In genomic region chr4:91064157-91064853, GRCh38 we compare ENCODE assay signal across 10 cellular contexts.
DNase-seq lines count a peak whose midpoint lies in the region; ATAC-seq and TF ChIP-seq lines count a peak whose summit lies in the region.
"Had no signal": no experiment of that assay in that cellular context is flagged by ENCODE, and none has a peak within 500 bp of the region (broad histone marks: within the 10 kb centered on the region; RNA-seq: fewer than 3 reads in every experiment).

No MANE protein-coding gene starts in this region.

- CTCF ChIA-PET in mammary epithelial cell (lab: Charles Lee; ENCODE audit: low non-redundant PET) = no interaction called here

- H3K14ac ChIP-seq in H9 (ENCODE audit: insufficient read depth, low read length) = no peak overlapping the region

- TF ChIP-seq CTCF in H9 (conservative IDR thresholded peaks at IDR 0.05) = no peak
- no peak for TF ChIP-seq CTCF in mammary epithelial cell (conservative IDR thresholded peaks at IDR 0.05 in 1 of 2, IDR thresholded peaks at IDR 0.05 in 1 of 2; ENCODE audit: extremely low read depth in 1 of 2, insufficient read depth in 1 of 2, low read depth in 1 of 2, low read length in 2 of 2)
- no peak for TF ChIP-seq CTCF in neural progenitor cell (IDR thresholded peaks at IDR 0.05)

- no peaks in the 10 kb centered on the region for H3K79me1 ChIP-seq in H9 (ENCODE audit: insufficient read depth, low read depth, low read length, poor library complexity, severe bottlenecking)

- H2BK15ac ChIP-seq in H9 (ENCODE audit: low read depth, low read length) = no peak overlapping the region

- H3K79me2 ChIP-seq in H9 (ENCODE audit: insufficient read depth, low read length) = no peaks in the 10 kb centered on the region
- no peaks in the 10 kb centered on the region for H3K79me2 ChIP-seq in mammary epithelial cell (ENCODE audit: insufficient read depth, low read length)
- no peaks in the 10 kb centered on the region for H3K79me2 ChIP-seq in neural progenitor cell (ENCODE audit: low read depth)

- WGBS in H9 (ENCODE audit: extremely low coverage, insufficient read length, low lambda C conversion rate) = no CpG with 5 or more reads among the region's 2 CpGs
- WGBS in mammary epithelial cell (ENCODE audit: low coverage, missing lambda C conversion rate) = 97% methylated on average over 2 of the region's 2 CpGs

- H4K5ac ChIP-seq in H9 (ENCODE audit: insufficient read length, low read depth, low read length) = no peak overlapping the region

- no peak overlapping the region for H3T11ph ChIP-seq in H9 (ENCODE audit: low read length)

- H3K27me3 Mint-ChIP-seq in H9 (ENCODE audit: low read depth) (no peaks in the 10 kb centered on the region), neural progenitor cell (ENCODE audit: insufficient read depth, low read depth) (no peaks in the 10 kb centered on the region)

- H4K8ac ChIP-seq in H9 (replicated peaks; ENCODE audit: insufficient read length, low read depth, low read length) = no peak overlapping the region

- no peak overlapping the region for H3K4ac ChIP-seq in H9 (ENCODE audit: low read depth, low read length)

- H2BK120ac ChIP-seq in H9 (ENCODE audit: low read depth, low read length, poor library complexity, severe bottlenecking) = no peak overlapping the region

- H3K56ac ChIP-seq in H9 (ENCODE audit: insufficient read length, low read depth, low read length) = no peak overlapping the region

- H3K9me3 ChIP-seq in H9 (ENCODE audit: control insufficient read depth, low read depth, low read length) = no peaks in the 10 kb centered on the region
- H3K9me3 ChIP-seq in mammary epithelial cell (replicated peaks; ENCODE audit: insufficient read depth, low read length) = no peaks in the 10 kb centered on the region
- no peaks in the 10 kb centered on the region for H3K9me3 ChIP-seq in neural progenitor cell (ENCODE audit: low read depth)

- no peak overlapping the region for H4K91ac ChIP-seq in H9 (ENCODE audit: insufficient read length, low read depth, low read length)

- H3K4me3 ChIP-seq in mammary epithelial cell (replicated peaks in 1 of 3; ENCODE audit: insufficient read depth in 1 of 3, low read depth in 2 of 3, low read length in 3 of 3) (no peak overlapping the region), neural progenitor cell (peak overlapping the region; percentile 19)

- DNase-seq in H9 (no peak), NCI-H2171 (lab: John Stamatoyannopoulos, UW) (peak; percentile 84), mammary epithelial cell (peak; percentile 16), neural progenitor cell (ENCODE audit: low spot score) (peak; percentile 80)
- DNase-seq in activated CD4-positive, CD25-positive, alpha-beta regulatory T cell (lab: John Stamatoyannopoulos, UW) = no peak
- no peak for DNase-seq in stimulated activated CD4-positive, alpha-beta T cell treated with anti-CD3 and anti-CD28 coated beads, Interleukin-4, amount 100 ng/mL, for 4 hours
- DNase-seq: activated CD8-positive, alpha-beta memory T cell treated with anti-CD3 and anti-CD28 coated beads, Interleukin-2, amount 50 U/mL, for 48 hours; IMR-90 had no signal

- H3K36me3 ChIP-seq in mammary epithelial cell (ENCODE audit: insufficient read depth, low read length) (no peaks in the 10 kb centered on the region), neural progenitor cell (no peaks in the 10 kb centered on the region)

- dilution Hi-C loops in mammary epithelial cell (cut with HindIII; ENCODE audit: low sequenced_read_pairs) = no loop called here

- no TSS peak for BruUV-seq in mammary epithelial cell (replicated peaks; lab: Mats Ljungman, UMichigan)

- H3K9ac ChIP-seq in H9 (ENCODE audit: extremely low read depth, insufficient read length, low read length) = no peak overlapping the region
- H3K9ac ChIP-seq in mammary epithelial cell (ENCODE audit: insufficient read depth, low read length) = no peak overlapping the region
- H3K9ac ChIP-seq in neural progenitor cell = no peak overlapping the region

- no peak overlapping the region for H3K23ac ChIP-seq in H9 (ENCODE audit: insufficient read length, low read depth, low read length)

- H3K4me1 Mint-ChIP-seq in H9 = peaks cover 12 to 13% of the 10 kb centered on the region in 2 experiments
- peaks cover 18% of the 10 kb centered on the region for H3K4me1 Mint-ChIP-seq in neural progenitor cell

- H3K27me3 ChIP-seq in H9 (ENCODE audit: insufficient read depth, low read length) (no peaks in the 10 kb centered on the region), mammary epithelial cell (ENCODE audit: insufficient read depth, low read length) (no peaks in the 10 kb centered on the region), neural progenitor cell (no peaks in the 10 kb centered on the region)

- intact Hi-C loops in mammary epithelial cell (cut with micrococcal nuclease) = no loop called here

- peaks cover 22% of the 10 kb centered on the region for H3F3A ChIP-seq in neural progenitor cell (ENCODE audit: low read depth)

- no peak overlapping the region for H2BK5ac ChIP-seq in H9 (ENCODE audit: insufficient read length, low read length)

- H2AFZ ChIP-seq in H9 (ENCODE audit: low read length) (no peak overlapping the region), mammary epithelial cell (ENCODE audit: low read depth, low read length) (no peak overlapping the region), neural progenitor cell (replicated peaks) (peak overlapping the region; percentile 45)

- in situ Hi-C loops in mammary epithelial cell (cut with MboI; ENCODE audit: low sequenced_read_pairs in 2 of 2) = no loop called here

- no peak overlapping the region for H2AK5ac ChIP-seq in H9 (ENCODE audit: insufficient read length, low read length)

- H3K18ac ChIP-seq in H9 (ENCODE audit: insufficient read length, low read depth, low read length) = no peak overlapping the region

- H3K27ac ChIP-seq in H9 (ENCODE audit: insufficient read length, low read depth, low read length) = no peak overlapping the region
- no peak overlapping the region for H3K27ac ChIP-seq in mammary epithelial cell (ENCODE audit: insufficient read depth, low read depth, low read length)
- H3K27ac ChIP-seq in neural progenitor cell = peak overlapping the region; percentile 88

- no peak overlapping the region for H2BK12ac ChIP-seq in H9 (ENCODE audit: insufficient read length, low read depth, low read length)

- H3K9me3 Mint-ChIP-seq in H9 = no peaks in the 10 kb centered on the region; a peak in 1 of 5 replicates
- H3K9me3 Mint-ChIP-seq in neural progenitor cell = no peaks in the 10 kb centered on the region

- H2BK20ac ChIP-seq in H9 (ENCODE audit: low read depth, low read length, poor library complexity, severe bottlenecking) = no peak overlapping the region

- ATAC-seq in GM21737 (IDR thresholded peaks at IDR 0.05; ENCODE audit: unreplicated experiment) = no peak
- no peak for ATAC-seq in GM19324 (IDR thresholded peaks at IDR 0.05; ENCODE audit: low FRiP score, unreplicated experiment)

- H4K20me1 ChIP-seq in H9 (ENCODE audit: control insufficient read depth, insufficient read depth, insufficient read length) = no peaks in the 10 kb centered on the region
- H4K20me1 ChIP-seq in mammary epithelial cell (ENCODE audit: insufficient read depth, low read length) = no peaks in the 10 kb centered on the region
- H4K20me1 ChIP-seq in neural progenitor cell (ENCODE audit: low read depth) = no peaks in the 10 kb centered on the region

- no peak overlapping the region for H3K4me2 ChIP-seq in H9 (ENCODE audit: insufficient read depth, insufficient read length, low read length)
- H3K4me2 ChIP-seq in mammary epithelial cell (ENCODE audit: insufficient read depth, low read depth, low read length) = no peak overlapping the region
- H3K4me2 ChIP-seq in neural progenitor cell = peak overlapping the region; percentile 69

- peak overlapping the region; percentile 21 to 47 (median 35); a peak in 2 of 7 replicates for H3K27ac Mint-ChIP-seq in H9
- peak overlapping the region; percentile 93 for H3K27ac Mint-ChIP-seq in neural progenitor cell

- H3K4me1 ChIP-seq in H9 (ENCODE audit: insufficient read depth, low read length) = no peaks in the 10 kb centered on the region; the same call in 1 of the 2 replicates
- peaks cover 6% of the 10 kb centered on the region for H3K4me1 ChIP-seq in mammary epithelial cell (ENCODE audit: insufficient read depth, low read length)
- H3K4me1 ChIP-seq in neural progenitor cell = peaks cover 29% of the 10 kb centered on the region

- H3K36me3 Mint-ChIP-seq in H9 (ENCODE audit: insufficient read depth in 1 of 3, low read depth in 3 of 3) = no peaks in the 10 kb centered on the region
- no peaks in the 10 kb centered on the region for H3K36me3 Mint-ChIP-seq in neural progenitor cell

- no peaks in the 10 kb centered on the region for H3K23me2 ChIP-seq in H9 (ENCODE audit: insufficient read length, low read depth, low read length, poor library complexity, severe bottlenecking)

- H3K4me3 Mint-ChIP-seq in H9 (no peak overlapping the region), neural progenitor cell (no peak overlapping the region)

Comparison
In these comparisons a context has a peak if more than half of its experiments do, and no peak if none do; other contexts are left out.
1. DNase-seq: peak in NCI-H2171 (single experiment), mammary epithelial cell (single experiment) and neural progenitor cell (single experiment); none in H9 (single experiment), activated CD4-positive, CD25-positive, alpha-beta regulatory T cell (0 of 4) and stimulated activated CD4-positive, alpha-beta T cell treated with anti-CD3 and anti-CD28 coated beads, Interleukin-4, amount 100 ng/mL, for 4 hours (0 of 2).